Comparison of ENCODE assay signal across 8 cellular contexts in genomic region chr7:139095194-139095659, GRCh38. TPM values are rescaled to one million over a fixed set of nuclear protein-coding genes. Genes with fewer than 3 reads are reported as not detected.
A peak's percentile ranks its signal among the peaks of the same experiment; 100 is the strongest.
DNase-seq lines count a peak whose midpoint lies in the region; ATAC-seq and TF ChIP-seq lines count a peak whose summit lies in the region.

No MANE protein-coding gene starts in this region.

- no peaks in the 10 kb centered on the region for H3K9me3 ChIP-seq in Caco-2
- no peaks in the 10 kb centered on the region for H3K9me3 ChIP-seq in uterus

- H3K4me1 Mint-ChIP-seq in osteocyte (ENCODE audit: unreplicated experiment) (peaks cover 39% of the 10 kb centered on the region), Caco-2 (ENCODE audit: low read depth, unreplicated experiment) (peaks cover 27% of the 10 kb centered on the region)

- peak overlapping the region; percentile 75 to 95 for H3K27ac Mint-ChIP-seq in activated naive CD4-positive, alpha-beta T cell treated with anti-CD3 and anti-CD28 coated beads, Interleukin-2, amount 50 U/mL, for 72 hours
- H3K27ac Mint-ChIP-seq in osteocyte (ENCODE audit: unreplicated experiment): peak overlapping the region; percentile 79
- H3K27ac Mint-ChIP-seq in Caco-2 (ENCODE audit: unreplicated experiment): no peak overlapping the region

- no peaks in the 10 kb centered on the region for H3K9me3 Mint-ChIP-seq in activated naive CD4-positive, alpha-beta T cell treated with anti-CD3 and anti-CD28 coated beads, Interleukin-2, amount 50 U/mL, for 72 hours
- H3K9me3 Mint-ChIP-seq in osteocyte (ENCODE audit: unreplicated experiment): no peaks in the 10 kb centered on the region
- H3K9me3 Mint-ChIP-seq in Caco-2 (ENCODE audit: unreplicated experiment): no peaks in the 10 kb centered on the region

- no peak overlapping the region for H3K27ac ChIP-seq in uterus

- H3K36me3 Mint-ChIP-seq in activated naive CD4-positive, alpha-beta T cell treated with anti-CD3 and anti-CD28 coated beads, Interleukin-2, amount 50 U/mL, for 72 hours: peaks cover 35 to 63% of the 10 kb centered on the region in 2 donors
- H3K36me3 Mint-ChIP-seq in osteocyte (ENCODE audit: unreplicated experiment) (peaks cover 4% of the 10 kb centered on the region), Caco-2 (ENCODE audit: insufficient read depth, unreplicated experiment) (peaks cover 16% of the 10 kb centered on the region)

- H3K4me3 ChIP-seq in Caco-2 (ENCODE audit: low read depth, low read length): no peak overlapping the region
- no peak overlapping the region for H3K4me3 ChIP-seq in uterus

- peak; percentile 99 for ATAC-seq in HG03103 (IDR thresholded peaks at IDR 0.05; ENCODE audit: low read depth, unreplicated experiment)
- peak; percentile 89 to 90 for ATAC-seq in activated naive CD4-positive, alpha-beta T cell treated with anti-CD3 and anti-CD28 coated beads, Interleukin-2, amount 50 U/mL, for 72 hours

- peak; percentile 81 for DNase-seq in GM19238 (ENCODE audit: insufficient read length, low spot score)
- DNase-seq in SW480 (ENCODE audit: low spot score): peak; percentile 55
- peak; percentile 68 to 78 for DNase-seq in activated naive CD4-positive, alpha-beta T cell treated with anti-CD3 and anti-CD28 coated beads, Interleukin-2, amount 50 U/mL, for 72 hours (ENCODE audit: low spot score in 2 of 2)
- no peak for DNase-seq in osteocyte (ENCODE audit: extremely low spot score, unreplicated experiment)
- DNase-seq in Caco-2: no peak
- DNase-seq in uterus: no peak
- DNase-seq in NCI-H1436 treated with DMSO at 0.1 percent for 48 hours (lab: John Stamatoyannopoulos, UW): no peak

- H3K36me3 ChIP-seq in Caco-2 (ENCODE audit: control insufficient read depth, insufficient read depth, low read length): no peaks in the 10 kb centered on the region
- no peaks in the 10 kb centered on the region for H3K36me3 ChIP-seq in uterus

- intact Hi-C loops in Caco-2 (cut with micrococcal nuclease; ENCODE audit: unreplicated experiment) (no loop called here), uterus (cut with DNase I; ENCODE audit: low total_unique reads) (no loop called here)

- H3K4me1 ChIP-seq in Caco-2 (peaks cover 20% of the 10 kb centered on the region), uterus (no peaks in the 10 kb centered on the region)

- no peaks in the 10 kb centered on the region for H3K27me3 Mint-ChIP-seq in osteocyte (ENCODE audit: unreplicated experiment)
- no peaks in the 10 kb centered on the region for H3K27me3 Mint-ChIP-seq in Caco-2 (ENCODE audit: insufficient read depth, unreplicated experiment)

- H3K4me3 Mint-ChIP-seq in osteocyte (ENCODE audit: unreplicated experiment): no peak overlapping the region
- no peak overlapping the region for H3K4me3 Mint-ChIP-seq in Caco-2 (ENCODE audit: unreplicated experiment)

- H3K27me3 ChIP-seq in Caco-2 (replicated peaks; ENCODE audit: control insufficient read depth, insufficient read depth, low read length) (no peaks in the 10 kb centered on the region), uterus (no peaks in the 10 kb centered on the region)

- no TSS peak for BruUV-seq in Caco-2 (replicated peaks; lab: Mats Ljungman, UMichigan)

- CTCF ChIA-PET in Caco-2 (lab: Charles Lee): interaction anchor here (0.7 kb wide), 1 partner anchor 20 kb away, joined by 7 read pairs; no protein-coding TSS in a partner anchor

- POLR2A ChIA-PET in Caco-2 (lab: Charles Lee): no interaction called here

- TF ChIP-seq CTCF in osteocyte (IDR thresholded peaks at IDR 0.05) (no peak), Caco-2 (IDR thresholded peaks at IDR 0.05; ENCODE audit: insufficient read depth in 1 of 2, low read depth in 1 of 2, low read length in 1 of 2, severe bottlenecking in 1 of 2, unreplicated experiment in 1 of 2) (no peak), uterus (IDR thresholded peaks at IDR 0.05) (no peak)

- no peak for TF ChIP-seq POLR2A in uterus (IDR thresholded peaks at IDR 0.05)

RNA-seq across cellular contexts. Expression of gene ZC3HAV1, which starts 14.3 kb away (rescaled TPM):
- 100 to 1,000 TPM in 1 of 2 donors, 10 to 100 TPM in 1; 97.8 to 167 TPM for total RNA-seq in activated naive CD4-positive, alpha-beta T cell treated with anti-CD3 and anti-CD28 coated beads, Interleukin-2, amount 50 U/mL, for 72 hours
- total RNA-seq in osteocyte (42.7 and 43.0 TPM in 2 replicates), Caco-2 (2022) (30.8 and 30.9 TPM in 2 replicates), uterus (10 to 100 TPM; 14.1 to 39.7 (median 29.2) TPM)

RNA-seq across cellular contexts. Expression of gene ZC3HAV1L, which starts 59.4 kb away (rescaled TPM):
- total RNA-seq in activated naive CD4-positive, alpha-beta T cell treated with anti-CD3 and anti-CD28 coated beads, Interleukin-2, amount 50 U/mL, for 72 hours: 10 to 100 TPM in 1 of 2 donors, 1 to 10 TPM in 1; 2.0 to 22.6 TPM
- not detected in 2 replicates for total RNA-seq in osteocyte
- total RNA-seq in Caco-2 (2022): 22.1 and 24.6 TPM in 2 replicates
- 10 to 100 TPM in 3 of 4 donors, 1 to 10 TPM in 1; 10.0 to 73.0 (median 31.9) TPM for total RNA-seq in uterus

Comparison
In these comparisons a context has a peak if more than half of its experiments do, and no peak if none do; other contexts are left out.
1. DNase-seq: peak in GM19238 (single experiment), SW480 (single experiment) and activated naive CD4-positive, alpha-beta T cell treated with anti-CD3 and anti-CD28 coated beads, Interleukin-2, amount 50 U/mL, for 72 hours (2 of 2); none in osteocyte (single experiment), Caco-2 (0 of 2), uterus (0 of 2) and NCI-H1436 treated with DMSO at 0.1 percent for 48 hours (single experiment).